Comparison of ENCODE assay signal across 12 cellular contexts in the genomic region with DNA sequence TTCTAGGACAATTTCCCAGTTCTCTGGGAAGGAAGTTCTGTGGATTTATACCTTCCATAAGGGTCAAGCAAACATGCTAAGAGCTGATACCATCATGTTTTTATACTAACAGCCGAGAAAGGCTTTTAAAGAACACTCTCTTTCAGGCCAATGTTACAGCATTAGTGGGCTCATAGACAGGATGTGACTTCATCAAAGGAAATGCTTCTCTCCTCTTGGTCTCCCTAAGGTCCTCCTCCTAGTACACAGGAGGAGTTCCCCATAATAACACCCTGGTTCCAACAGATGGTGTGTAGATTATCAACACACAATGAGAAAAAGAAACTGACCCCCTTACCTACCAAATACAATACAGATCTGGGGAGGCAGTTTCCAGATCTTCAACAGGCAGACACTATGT. TPM values are rescaled to one million over a fixed set of nuclear protein-coding genes. Genes with fewer than 3 reads are reported as not detected.
DNase-seq lines count a peak whose midpoint lies in the region; ATAC-seq and TF ChIP-seq lines count a peak whose summit lies in the region.
"Had no signal": no experiment of that assay in that cellular context is flagged by ENCODE, and none has a peak within 500 bp of the region (broad histone marks: within the 10 kb centered on the region; RNA-seq: fewer than 3 reads in every experiment).

No MANE protein-coding gene starts in this region.

- H3K9me3 Mint-ChIP-seq in endothelial cell (ENCODE audit: unreplicated experiment) = no peaks in the 10 kb centered on the region

- no peaks in the 10 kb centered on the region for H3K27me3 Mint-ChIP-seq in endothelial cell (ENCODE audit: unreplicated experiment)

- no peaks in the 10 kb centered on the region for H3K36me3 Mint-ChIP-seq in endothelial cell (ENCODE audit: low read depth, unreplicated experiment)

- H3K27me3 ChIP-seq in right atrium auricular region = no peaks in the 10 kb centered on the region
- H3K27me3 ChIP-seq: right lobe of liver had no signal

- H3K36me3 ChIP-seq in right atrium auricular region = peaks cover 7% of the 10 kb centered on the region
- H3K36me3 ChIP-seq: right lobe of liver had no signal

- H3K4me3 Mint-ChIP-seq in endothelial cell (ENCODE audit: unreplicated experiment) = no peak overlapping the region
- H3K4me3 Mint-ChIP-seq: CD14-positive monocyte had no signal

- TF ChIP-seq CTCF in right atrium auricular region (IDR thresholded peaks at IDR 0.05) = no peak
- TF ChIP-seq CTCF in endothelial cell (IDR thresholded peaks at IDR 0.05; ENCODE audit: unreplicated experiment) = no peak

- H3K4me3 ChIP-seq in right atrium auricular region (no peak overlapping the region), skeletal muscle cell (ENCODE audit: low read depth, low read length) (no peak overlapping the region)
- H3K4me3 ChIP-seq: right lobe of liver had no signal

- peak; percentile 46 for ATAC-seq in Right ventricle myocardium superior (ENCODE audit: poor library complexity)
- ATAC-seq in GM18867 (IDR thresholded peaks at IDR 0.05; ENCODE audit: unreplicated experiment) = no peak
- ATAC-seq in HG03175 (IDR thresholded peaks at IDR 0.05; ENCODE audit: unreplicated experiment) = no peak
- ATAC-seq: HCT116 had no signal

- peaks cover 10% of the 10 kb centered on the region for H3K4me1 Mint-ChIP-seq in endothelial cell (ENCODE audit: unreplicated experiment)

- no peak overlapping the region for H3K27ac ChIP-seq in right atrium auricular region
- H3K27ac ChIP-seq: right lobe of liver had no signal

- H3K9me3 ChIP-seq in right atrium auricular region = peaks cover 0 to 4% of the 10 kb centered on the region in 2 donors
- H3K9me3 ChIP-seq: right lobe of liver had no signal

- DNase-seq in Right ventricle myocardium superior = no peak
- no peak for DNase-seq in right atrium auricular region (ENCODE audit: low spot score)
- DNase-seq in OCI-M1 (lab: John Stamatoyannopoulos, UW) = peak; percentile 10
- DNase-seq in endothelial cell (ENCODE audit: low spot score) = no peak
- DNase-seq in skeletal muscle cell (ENCODE audit: low read depth) = peak; percentile 41
- DNase-seq in pons (ENCODE audit: low spot score) = no peak
- DNase-seq: right lobe of liver; stimulated activated CD8-positive, alpha-beta memory T cell treated with anti-CD3 and anti-CD28 coated beads, Interleukin-4, amount 100 ng/mL, for 48 hours had no signal

- H3K4me1 ChIP-seq in right atrium auricular region = no peaks in the 10 kb centered on the region
- H3K4me1 ChIP-seq: right lobe of liver had no signal

- intact Hi-C loops in Right ventricle myocardium superior (cut with DNase I) = no loop called here

- H3K27ac Mint-ChIP-seq in endothelial cell (ENCODE audit: unreplicated experiment) = peak overlapping the region; percentile 70

RNA-seq across cellular contexts. Expression of a gene that starts 26.7 kb away (rescaled TPM):
- total RNA-seq in Right ventricle myocardium superior (0.08 TPM), right atrium auricular region (under 1 TPM; 0.20 to 0.22 TPM), endothelial cell (ENCODE audit: unreplicated experiment) (not detected)
- total RNA-seq: right lobe of liver had no signal

Comparison
In these comparisons a context has a peak if more than half of its experiments do, and no peak if none do; other contexts are left out.
1. DNase-seq: peak in OCI-M1 (single experiment) and skeletal muscle cell (single experiment); none in Right ventricle myocardium superior (single experiment), right atrium auricular region (single experiment), endothelial cell (single experiment) and pons (single experiment).